In the genomic region with DNA sequence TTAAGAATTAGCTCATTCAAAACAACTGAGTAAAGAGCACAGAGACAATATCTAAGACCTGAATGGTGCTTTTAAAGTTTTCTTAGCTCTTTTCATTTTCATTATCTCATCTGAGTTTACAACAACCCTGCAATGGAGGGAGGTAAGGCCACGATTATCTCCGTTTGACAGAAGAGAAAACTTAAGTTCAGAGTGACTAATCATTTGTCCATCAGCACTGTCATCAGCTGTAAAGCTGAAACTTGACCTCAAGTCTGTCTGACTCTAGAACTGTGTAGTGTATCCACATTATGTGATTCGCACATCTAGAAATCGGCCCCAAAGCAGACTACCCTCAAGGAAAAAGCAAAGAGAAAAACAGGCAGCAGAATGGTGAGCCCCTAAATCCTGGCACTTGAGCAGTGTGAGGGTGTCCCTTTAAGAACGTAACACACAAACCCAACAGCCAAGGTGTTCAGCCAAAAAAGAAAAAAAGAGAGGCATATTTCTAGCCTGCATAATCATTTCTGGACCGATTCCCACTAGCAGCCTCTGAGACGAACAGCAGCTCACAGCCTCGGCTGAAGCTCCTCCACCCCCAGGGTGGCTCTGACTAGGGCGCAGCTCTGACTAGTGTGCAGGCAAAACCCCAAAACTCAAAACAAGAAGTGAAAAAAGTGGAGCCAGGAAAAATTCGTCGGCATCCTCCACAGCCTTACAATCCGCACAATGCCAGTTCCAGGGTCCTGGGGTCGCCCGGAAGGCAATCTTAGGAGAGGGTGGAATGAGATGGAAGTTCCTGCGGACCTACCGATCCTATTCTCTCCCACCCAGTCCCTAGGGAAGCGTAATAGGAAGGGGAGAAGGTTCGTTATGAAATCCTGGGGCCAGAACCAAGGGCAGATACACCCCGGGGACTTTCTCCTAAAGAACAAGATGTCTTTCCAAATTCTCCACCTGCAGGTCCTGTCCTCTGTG, we compare ENCODE assay signal across 1 cellular context.
A peak's percentile ranks its signal among the peaks of the same experiment; 100 is the strongest.
TF ChIP-seq lines count a peak whose summit lies in the region.

No MANE protein-coding gene starts in this region.

TF ChIP-seq in HepG2, 621 proteins besides CTCF, POLR2A, EP300 and RAD21 (continued from another document and continues in another):
- TF ChIP-seq, protein P1, sequence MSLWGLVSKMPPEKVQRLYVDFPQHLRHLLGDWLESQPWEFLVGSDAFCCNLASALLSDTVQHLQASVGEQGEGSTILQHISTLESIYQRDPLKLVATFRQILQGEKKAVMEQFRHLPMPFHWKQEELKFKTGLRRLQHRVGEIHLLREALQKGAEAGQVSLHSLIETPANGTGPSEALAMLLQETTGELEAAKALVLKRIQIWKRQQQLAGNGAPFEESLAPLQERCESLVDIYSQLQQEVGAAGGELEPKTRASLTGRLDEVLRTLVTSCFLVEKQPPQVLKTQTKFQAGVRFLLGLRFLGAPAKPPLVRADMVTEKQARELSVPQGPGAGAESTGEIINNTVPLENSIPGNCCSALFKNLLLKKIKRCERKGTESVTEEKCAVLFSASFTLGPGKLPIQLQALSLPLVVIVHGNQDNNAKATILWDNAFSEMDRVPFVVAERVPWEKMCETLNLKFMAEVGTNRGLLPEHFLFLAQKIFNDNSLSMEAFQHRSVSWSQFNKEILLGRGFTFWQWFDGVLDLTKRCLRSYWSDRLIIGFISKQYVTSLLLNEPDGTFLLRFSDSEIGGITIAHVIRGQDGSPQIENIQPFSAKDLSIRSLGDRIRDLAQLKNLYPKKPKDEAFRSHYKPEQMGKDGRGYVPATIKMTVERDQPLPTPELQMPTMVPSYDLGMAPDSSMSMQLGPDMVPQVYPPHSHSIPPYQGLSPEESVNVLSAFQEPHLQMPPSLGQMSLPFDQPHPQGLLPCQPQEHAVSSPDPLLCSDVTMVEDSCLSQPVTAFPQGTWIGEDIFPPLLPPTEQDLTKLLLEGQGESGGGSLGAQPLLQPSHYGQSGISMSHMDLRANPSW (CRISPR knock-in tag; IDR thresholded peaks at IDR 0.05; ENCODE audit: borderline replicate concordance): no peak
- no peak for TF ChIP-seq NFKBIZ (CRISPR knock-in tag; IDR thresholded peaks at IDR 0.05)
- TF ChIP-seq, protein P2, sequence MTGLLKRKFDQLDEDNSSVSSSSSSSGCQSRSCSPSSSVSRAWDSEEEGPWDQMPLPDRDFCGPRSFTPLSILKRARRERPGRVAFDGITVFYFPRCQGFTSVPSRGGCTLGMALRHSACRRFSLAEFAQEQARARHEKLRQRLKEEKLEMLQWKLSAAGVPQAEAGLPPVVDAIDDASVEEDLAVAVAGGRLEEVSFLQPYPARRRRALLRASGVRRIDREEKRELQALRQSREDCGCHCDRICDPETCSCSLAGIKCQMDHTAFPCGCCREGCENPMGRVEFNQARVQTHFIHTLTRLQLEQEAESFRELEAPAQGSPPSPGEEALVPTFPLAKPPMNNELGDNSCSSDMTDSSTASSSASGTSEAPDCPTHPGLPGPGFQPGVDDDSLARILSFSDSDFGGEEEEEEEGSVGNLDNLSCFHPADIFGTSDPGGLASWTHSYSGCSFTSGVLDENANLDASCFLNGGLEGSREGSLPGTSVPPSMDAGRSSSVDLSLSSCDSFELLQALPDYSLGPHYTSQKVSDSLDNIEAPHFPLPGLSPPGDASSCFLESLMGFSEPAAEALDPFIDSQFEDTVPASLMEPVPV (CRISPR knock-in tag; IDR thresholded peaks at IDR 0.05): 0 out of 2 replicates have a peak, but pooled peaks have one; percentile 53
- TF ChIP-seq ZNF605 (CRISPR knock-in tag; IDR thresholded peaks at IDR 0.05): 0 out of 2 replicates have a peak, but pooled peaks have one; percentile 2
- TF ChIP-seq CBFB (CRISPR knock-in tag; IDR thresholded peaks at IDR 0.05): no peak
- TF ChIP-seq, protein P3, sequence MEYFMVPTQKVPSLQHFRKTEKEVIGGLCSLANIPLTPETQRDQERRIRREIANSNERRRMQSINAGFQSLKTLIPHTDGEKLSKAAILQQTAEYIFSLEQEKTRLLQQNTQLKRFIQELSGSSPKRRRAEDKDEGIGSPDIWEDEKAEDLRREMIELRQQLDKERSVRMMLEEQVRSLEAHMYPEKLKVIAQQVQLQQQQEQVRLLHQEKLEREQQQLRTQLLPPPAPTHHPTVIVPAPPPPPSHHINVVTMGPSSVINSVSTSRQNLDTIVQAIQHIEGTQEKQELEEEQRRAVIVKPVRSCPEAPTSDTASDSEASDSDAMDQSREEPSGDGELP (IDR thresholded peaks at IDR 0.05; ENCODE audit: borderline replicate concordance, low read depth): peak; percentile 47; the same call in 1 of the 2 replicates
- no peak for TF ChIP-seq HNRNPUL1 (IDR thresholded peaks at IDR 0.05; ENCODE audit: low read depth, low read length)
- TF ChIP-seq ZNF564 (CRISPR knock-in tag; IDR thresholded peaks at IDR 0.05): no peak
- no peak for TF ChIP-seq ZMYM4 (CRISPR knock-in tag; IDR thresholded peaks at IDR 0.05)
- TF ChIP-seq, protein P4, sequence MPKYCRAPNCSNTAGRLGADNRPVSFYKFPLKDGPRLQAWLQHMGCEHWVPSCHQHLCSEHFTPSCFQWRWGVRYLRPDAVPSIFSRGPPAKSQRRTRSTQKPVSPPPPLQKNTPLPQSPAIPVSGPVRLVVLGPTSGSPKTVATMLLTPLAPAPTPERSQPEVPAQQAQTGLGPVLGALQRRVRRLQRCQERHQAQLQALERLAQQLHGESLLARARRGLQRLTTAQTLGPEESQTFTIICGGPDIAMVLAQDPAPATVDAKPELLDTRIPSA (CRISPR knock-in tag; IDR thresholded peaks at IDR 0.05; ENCODE audit: borderline replicate concordance): no peak
- TF ChIP-seq PITX1 (CRISPR knock-in tag; IDR thresholded peaks at IDR 0.05): no peak
- TF ChIP-seq CBX1 (IDR thresholded peaks at IDR 0.05; ENCODE audit: low read depth): no peak
- TF ChIP-seq MXI1 (IDR thresholded peaks at IDR 0.05; ENCODE audit: borderline replicate concordance, low read depth, low read length): no peak
- no peak for TF ChIP-seq ZNF878 (CRISPR knock-in tag; IDR thresholded peaks at IDR 0.05)
- TF ChIP-seq, protein P5, sequence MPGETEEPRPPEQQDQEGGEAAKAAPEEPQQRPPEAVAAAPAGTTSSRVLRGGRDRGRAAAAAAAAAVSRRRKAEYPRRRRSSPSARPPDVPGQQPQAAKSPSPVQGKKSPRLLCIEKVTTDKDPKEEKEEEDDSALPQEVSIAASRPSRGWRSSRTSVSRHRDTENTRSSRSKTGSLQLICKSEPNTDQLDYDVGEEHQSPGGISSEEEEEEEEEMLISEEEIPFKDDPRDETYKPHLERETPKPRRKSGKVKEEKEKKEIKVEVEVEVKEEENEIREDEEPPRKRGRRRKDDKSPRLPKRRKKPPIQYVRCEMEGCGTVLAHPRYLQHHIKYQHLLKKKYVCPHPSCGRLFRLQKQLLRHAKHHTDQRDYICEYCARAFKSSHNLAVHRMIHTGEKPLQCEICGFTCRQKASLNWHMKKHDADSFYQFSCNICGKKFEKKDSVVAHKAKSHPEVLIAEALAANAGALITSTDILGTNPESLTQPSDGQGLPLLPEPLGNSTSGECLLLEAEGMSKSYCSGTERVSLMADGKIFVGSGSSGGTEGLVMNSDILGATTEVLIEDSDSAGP (CRISPR knock-in tag; IDR thresholded peaks at IDR 0.05; ENCODE audit: borderline replicate concordance): no peak
- TF ChIP-seq, protein P6, sequence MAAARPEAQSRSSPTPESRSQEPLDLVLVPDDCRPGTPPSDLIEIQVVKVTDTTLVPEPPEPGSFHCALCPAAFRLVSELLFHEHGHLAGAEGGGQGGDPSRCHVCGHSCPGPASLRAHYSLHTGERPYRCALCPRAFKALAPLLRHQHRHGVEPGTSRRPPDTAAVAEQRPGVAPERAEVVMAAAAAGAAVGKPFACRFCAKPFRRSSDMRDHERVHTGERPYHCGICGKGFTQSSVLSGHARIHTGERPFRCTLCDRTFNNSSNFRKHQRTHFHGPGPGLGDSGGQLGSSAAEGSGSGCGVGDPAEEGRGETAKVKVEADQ (CRISPR knock-in tag; IDR thresholded peaks at IDR 0.05; ENCODE audit: borderline replicate concordance): no peak
- TF ChIP-seq, protein P7, sequence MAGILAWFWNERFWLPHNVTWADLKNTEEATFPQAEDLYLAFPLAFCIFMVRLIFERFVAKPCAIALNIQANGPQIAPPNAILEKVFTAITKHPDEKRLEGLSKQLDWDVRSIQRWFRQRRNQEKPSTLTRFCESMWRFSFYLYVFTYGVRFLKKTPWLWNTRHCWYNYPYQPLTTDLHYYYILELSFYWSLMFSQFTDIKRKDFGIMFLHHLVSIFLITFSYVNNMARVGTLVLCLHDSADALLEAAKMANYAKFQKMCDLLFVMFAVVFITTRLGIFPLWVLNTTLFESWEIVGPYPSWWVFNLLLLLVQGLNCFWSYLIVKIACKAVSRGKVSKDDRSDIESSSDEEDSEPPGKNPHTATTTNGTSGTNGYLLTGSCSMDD (CRISPR knock-in tag; IDR thresholded peaks at IDR 0.05): no peak
- no peak for TF ChIP-seq JUNB (CRISPR knock-in tag; IDR thresholded peaks at IDR 0.05; ENCODE audit: borderline replicate concordance)
- no peak for TF ChIP-seq HMG20A (CRISPR knock-in tag; IDR thresholded peaks at IDR 0.05; ENCODE audit: borderline replicate concordance)
- TF ChIP-seq, protein P8, sequence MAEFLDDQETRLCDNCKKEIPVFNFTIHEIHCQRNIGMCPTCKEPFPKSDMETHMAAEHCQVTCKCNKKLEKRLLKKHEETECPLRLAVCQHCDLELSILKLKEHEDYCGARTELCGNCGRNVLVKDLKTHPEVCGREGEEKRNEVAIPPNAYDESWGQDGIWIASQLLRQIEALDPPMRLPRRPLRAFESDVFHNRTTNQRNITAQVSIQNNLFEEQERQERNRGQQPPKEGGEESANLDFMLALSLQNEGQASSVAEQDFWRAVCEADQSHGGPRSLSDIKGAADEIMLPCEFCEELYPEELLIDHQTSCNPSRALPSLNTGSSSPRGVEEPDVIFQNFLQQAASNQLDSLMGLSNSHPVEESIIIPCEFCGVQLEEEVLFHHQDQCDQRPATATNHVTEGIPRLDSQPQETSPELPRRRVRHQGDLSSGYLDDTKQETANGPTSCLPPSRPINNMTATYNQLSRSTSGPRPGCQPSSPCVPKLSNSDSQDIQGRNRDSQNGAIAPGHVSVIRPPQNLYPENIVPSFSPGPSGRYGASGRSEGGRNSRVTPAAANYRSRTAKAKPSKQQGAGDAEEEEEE (CRISPR knock-in tag; IDR thresholded peaks at IDR 0.05; ENCODE audit: borderline replicate concordance): peak; percentile 36; the same call in 1 of the 2 replicates
- no peak for TF ChIP-seq ZSCAN9 (CRISPR knock-in tag; IDR thresholded peaks at IDR 0.05; ENCODE audit: borderline replicate concordance)
- TF ChIP-seq JDP2 (CRISPR knock-in tag; IDR thresholded peaks at IDR 0.05; ENCODE audit: borderline replicate concordance): no peak
- no peak for TF ChIP-seq ZFP36L2 (CRISPR knock-in tag; IDR thresholded peaks at IDR 0.05)
- TF ChIP-seq PHF20 (CRISPR knock-in tag; IDR thresholded peaks at IDR 0.05): no peak
- 0 out of 2 replicates have a peak, but pooled peaks have one; percentile 3 for TF ChIP-seq EZH2 (conservative IDR thresholded peaks at IDR 0.05; ENCODE audit: low read depth, low read length)
- TF ChIP-seq, protein P9, sequence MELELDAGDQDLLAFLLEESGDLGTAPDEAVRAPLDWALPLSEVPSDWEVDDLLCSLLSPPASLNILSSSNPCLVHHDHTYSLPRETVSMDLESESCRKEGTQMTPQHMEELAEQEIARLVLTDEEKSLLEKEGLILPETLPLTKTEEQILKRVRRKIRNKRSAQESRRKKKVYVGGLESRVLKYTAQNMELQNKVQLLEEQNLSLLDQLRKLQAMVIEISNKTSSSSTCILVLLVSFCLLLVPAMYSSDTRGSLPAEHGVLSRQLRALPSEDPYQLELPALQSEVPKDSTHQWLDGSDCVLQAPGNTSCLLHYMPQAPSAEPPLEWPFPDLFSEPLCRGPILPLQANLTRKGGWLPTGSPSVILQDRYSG (CRISPR knock-in tag; IDR thresholded peaks at IDR 0.05): no peak
- TF ChIP-seq RFX1 (IDR thresholded peaks at IDR 0.05): no peak
- 0 out of 2 replicates have a peak, but pooled peaks have one; percentile 29 for TF ChIP-seq ZNF772 (CRISPR knock-in tag; IDR thresholded peaks at IDR 0.05)
- TF ChIP-seq HHEX (CRISPR knock-in tag; IDR thresholded peaks at IDR 0.05): no peak
- TF ChIP-seq, protein P10, sequence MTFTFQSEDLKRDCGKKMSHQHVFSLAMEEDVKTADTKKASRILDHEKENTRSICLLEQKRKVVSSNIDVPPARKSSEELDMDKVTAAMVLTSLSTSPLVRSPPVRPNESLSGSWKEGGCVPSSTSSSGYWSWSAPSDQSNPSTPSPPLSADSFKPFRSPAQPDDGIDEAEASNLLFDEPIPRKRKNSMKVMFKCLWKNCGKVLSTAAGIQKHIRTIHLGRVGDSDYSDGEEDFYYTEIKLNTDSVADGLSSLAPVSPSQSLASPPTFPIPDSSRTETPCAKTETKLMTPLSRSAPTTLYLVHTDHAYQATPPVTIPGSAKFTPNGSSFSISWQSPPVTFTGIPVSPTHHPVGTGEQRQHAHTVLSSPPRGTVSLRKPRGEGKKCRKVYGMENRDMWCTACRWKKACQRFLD (CRISPR knock-in tag; IDR thresholded peaks at IDR 0.05; ENCODE audit: borderline replicate concordance): no peak
- no peak for TF ChIP-seq HES4 (CRISPR knock-in tag; IDR thresholded peaks at IDR 0.05; ENCODE audit: borderline replicate concordance)
- no peak for TF ChIP-seq ZNF660 (CRISPR knock-in tag; IDR thresholded peaks at IDR 0.05; ENCODE audit: borderline replicate concordance, low read depth)
- no peak for TF ChIP-seq MAZ (IDR thresholded peaks at IDR 0.05; ENCODE audit: borderline replicate concordance, low read depth, low read length)
- TF ChIP-seq MAZ (CRISPR knock-in tag; IDR thresholded peaks at IDR 0.05; ENCODE audit: low read depth): no peak
- TF ChIP-seq THAP11 (CRISPR knock-in tag; IDR thresholded peaks at IDR 0.05): no peak
- no peak for TF ChIP-seq TARDBP (CRISPR knock-in tag; IDR thresholded peaks at IDR 0.05)
- no peak for TF ChIP-seq ZSCAN29 (CRISPR knock-in tag; conservative IDR thresholded peaks at IDR 0.05)
- no peak for TF ChIP-seq CCDC6 (CRISPR knock-in tag; IDR thresholded peaks at IDR 0.05)
- TF ChIP-seq ZNF552 (CRISPR knock-in tag; IDR thresholded peaks at IDR 0.05; ENCODE audit: borderline replicate concordance): no peak
- no peak for TF ChIP-seq PRMT3 (CRISPR knock-in tag; IDR thresholded peaks at IDR 0.05; ENCODE audit: borderline replicate concordance, low read depth)
- no peak for TF ChIP-seq SNAPC2 (CRISPR knock-in tag; IDR thresholded peaks at IDR 0.05)
- TF ChIP-seq ZNF614 (CRISPR knock-in tag; IDR thresholded peaks at IDR 0.05; ENCODE audit: borderline replicate concordance): 0 out of 2 replicates have a peak, but pooled peaks have one; percentile 15
- TF ChIP-seq, protein P11, sequence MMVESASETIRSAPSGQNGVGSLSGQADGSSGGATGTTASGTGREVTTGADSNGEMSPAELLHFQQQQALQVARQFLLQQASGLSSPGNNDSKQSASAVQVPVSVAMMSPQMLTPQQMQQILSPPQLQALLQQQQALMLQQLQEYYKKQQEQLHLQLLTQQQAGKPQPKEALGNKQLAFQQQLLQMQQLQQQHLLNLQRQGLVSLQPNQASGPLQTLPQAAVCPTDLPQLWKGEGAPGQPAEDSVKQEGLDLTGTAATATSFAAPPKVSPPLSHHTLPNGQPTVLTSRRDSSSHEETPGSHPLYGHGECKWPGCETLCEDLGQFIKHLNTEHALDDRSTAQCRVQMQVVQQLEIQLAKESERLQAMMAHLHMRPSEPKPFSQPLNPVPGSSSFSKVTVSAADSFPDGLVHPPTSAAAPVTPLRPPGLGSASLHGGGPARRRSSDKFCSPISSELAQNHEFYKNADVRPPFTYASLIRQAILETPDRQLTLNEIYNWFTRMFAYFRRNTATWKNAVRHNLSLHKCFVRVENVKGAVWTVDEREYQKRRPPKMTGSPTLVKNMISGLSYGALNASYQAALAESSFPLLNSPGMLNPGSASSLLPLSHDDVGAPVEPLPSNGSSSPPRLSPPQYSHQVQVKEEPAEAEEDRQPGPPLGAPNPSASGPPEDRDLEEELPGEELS (CRISPR knock-in tag; IDR thresholded peaks at IDR 0.05): no peak
